ENCODE assay signal across 7 cellular contexts in genomic region chr15:66356069-66356358, GRCh38. TPM values are rescaled to one million over a fixed set of nuclear protein-coding genes. Genes with fewer than 3 reads are reported as not detected.
DNase-seq lines count a peak whose midpoint lies in the region; ATAC-seq, FAIRE-seq and TF ChIP-seq lines count a peak whose summit lies in the region.

No MANE protein-coding gene starts in this region.

- no peaks in the 10 kb centered on the region for H3K27me3 ChIP-seq in Peyer's patch
- H3K27me3 ChIP-seq in small intestine (ENCODE audit: control insufficient read depth in 2 of 2, insufficient read depth in 2 of 2, low read length in 2 of 2), result no peaks in the 10 kb centered on the region

- no peak for FAIRE-seq in small intestine (lab: Jason Lieb, UNC)
- no peak for FAIRE-seq in urothelium cell line (lab: Jason Lieb, UNC)

- DNase-seq in Peyer's patch (no peak), fibroblast of the aortic adventitia (ENCODE audit: low read depth) (no peak), small intestine (no peak), NCI-H524 treated with DMSO at 0.1 percent for 48 hours (lab: John Stamatoyannopoulos, UW) (no peak), urothelium cell line (ENCODE audit: low spot score) (no peak), NCI-H345 (lab: John Stamatoyannopoulos, UW) (no peak)

- H3K4me1 ChIP-seq in Peyer's patch (no peaks in the 10 kb centered on the region), small intestine (ENCODE audit: control insufficient read depth in 2 of 2, insufficient read depth in 1 of 2, low read depth in 1 of 2, low read length in 1 of 2) (no peaks in the 10 kb centered on the region)

- peak overlapping the region; percentile 61 to 83 (median 78) for H3K27ac ChIP-seq in Peyer's patch
- H3K27ac ChIP-seq in small intestine (ENCODE audit: low read depth in 1 of 2, low read length in 1 of 2), result peak overlapping the region in 1 of 2 donors; percentile 74

- WGBS in small intestine, 3 donors, result 2% methylated on average over 12 of the region's 12 CpGs

- TF ChIP-seq CTCF in Peyer's patch (IDR thresholded peaks at IDR 0.05), result no peak
- no peak for TF ChIP-seq CTCF in fibroblast of the aortic adventitia (IDR thresholded peaks at IDR 0.05; ENCODE audit: insufficient read depth, low read length)

- H3K4me3 ChIP-seq in Peyer's patch (peak overlapping the region; percentile 48 to 80 (median 69)), fibroblast of the aortic adventitia (ENCODE audit: low read depth, low read length) (peak overlapping the region; percentile 92), small intestine (ENCODE audit: low read depth in 1 of 2, low read length in 2 of 2) (peak overlapping the region; percentile 50 to 52)

- no peaks in the 10 kb centered on the region for H3K9me3 ChIP-seq in Peyer's patch
- H3K9me3 ChIP-seq in small intestine (ENCODE audit: control insufficient read depth, low read depth), result no peaks in the 10 kb centered on the region

- no peaks in the 10 kb centered on the region for H3K36me3 ChIP-seq in Peyer's patch
- no peaks in the 10 kb centered on the region for H3K36me3 ChIP-seq in small intestine (ENCODE audit: control insufficient read depth in 2 of 2, insufficient read depth in 2 of 2, low read length in 2 of 2)

- TF ChIP-seq POLR2A in Peyer's patch (IDR thresholded peaks at IDR 0.05), result no peak

- ATAC-seq in GM21526 (IDR thresholded peaks at IDR 0.05; ENCODE audit: low FRiP score, unreplicated experiment), result peak; percentile 14

RNA-seq across cellular contexts. Expression of gene TIPIN, which starts 0.5 kb away (rescaled TPM):
- 10 to 100 TPM in 1 of 4 donors, 1 to 10 TPM in 3; 2.6 to 10.6 (median 6.8) TPM for total RNA-seq in Peyer's patch
- total RNA-seq in fibroblast of the aortic adventitia (ENCODE audit: low replicate concordance), result 7.0 and 21.5 TPM in 2 replicates
- 1 to 10 TPM in 1 of 3 donors, under 1 TPM in 2; 0.27 to 7.2 (median 0.67) TPM for polyA plus RNA-seq in small intestine

RNA-seq across cellular contexts. Expression of gene MAP2K1, which starts 30.7 kb away (rescaled TPM):
- 10 to 100 TPM; 12.7 to 47.9 (median 27.7) TPM for total RNA-seq in Peyer's patch
- total RNA-seq in fibroblast of the aortic adventitia (ENCODE audit: low replicate concordance), result 23.4 and 52.2 TPM in 2 replicates
- 10 to 100 TPM; 18.6 to 29.8 (median 19.0) TPM for polyA plus RNA-seq in small intestine
